ENCODE assay signal across 10 cellular contexts in genomic region chr11:134254433-134254832, GRCh38. TPM values are rescaled to one million over a fixed set of nuclear protein-coding genes. Genes with fewer than 3 reads are reported as not detected.
A peak's percentile ranks its signal among the peaks of the same experiment; 100 is the strongest.
DNase-seq lines count a peak whose midpoint lies in the region; ATAC-seq and TF ChIP-seq lines count a peak whose summit lies in the region.
"Had no signal": no experiment of that assay in that cellular context is flagged by ENCODE, and none has a peak within 500 bp of the region (broad histone marks: within the 10 kb centered on the region; RNA-seq: fewer than 3 reads in every experiment).

No MANE protein-coding gene starts in this region.

- peak overlapping the region; percentile 94 for H3K4me3 Mint-ChIP-seq in activated naive CD4-positive, alpha-beta T cell treated with anti-CD3 and anti-CD28 coated beads, Interleukin-2, amount 10 ng/mL, durations not matched to agents 7 days and 5 days
- H3K4me3 Mint-ChIP-seq in activated naive CD8-positive, alpha-beta T cell treated with anti-CD3 and anti-CD28 coated beads for 36 hours, result peak overlapping the region; percentile 85

- H3K27me3 Mint-ChIP-seq in activated naive CD4-positive, alpha-beta T cell treated with anti-CD3 and anti-CD28 coated beads, Interleukin-2, amount 10 ng/mL, durations not matched to agents 7 days and 5 days, result no peaks in the 10 kb centered on the region
- H3K27me3 Mint-ChIP-seq in activated naive CD8-positive, alpha-beta T cell treated with anti-CD3 and anti-CD28 coated beads for 36 hours, result no peaks in the 10 kb centered on the region

- no peak overlapping the region for H3K27ac Mint-ChIP-seq in activated naive CD4-positive, alpha-beta T cell treated with anti-CD3 and anti-CD28 coated beads, Interleukin-2, amount 10 ng/mL, durations not matched to agents 7 days and 5 days
- H3K27ac Mint-ChIP-seq in activated naive CD8-positive, alpha-beta T cell treated with anti-CD3 and anti-CD28 coated beads for 36 hours, result peak overlapping the region; percentile 70

- H3K27me3 ChIP-seq in left lung, result no peaks in the 10 kb centered on the region
- no peaks in the 10 kb centered on the region for H3K27me3 ChIP-seq in tibial nerve

- intact Hi-C loops in left lung (cut with DNase I), result no loop called here

- peaks cover 19% of the 10 kb centered on the region for H3K36me3 Mint-ChIP-seq in activated naive CD4-positive, alpha-beta T cell treated with anti-CD3 and anti-CD28 coated beads, Interleukin-2, amount 10 ng/mL, durations not matched to agents 7 days and 5 days
- H3K36me3 Mint-ChIP-seq in activated naive CD8-positive, alpha-beta T cell treated with anti-CD3 and anti-CD28 coated beads for 36 hours, result peaks cover 10% of the 10 kb centered on the region

- ATAC-seq in left lung, result no peak

- TF ChIP-seq EP300 in tibial nerve (IDR thresholded peaks at IDR 0.05), result no peak

- H3K4me3 ChIP-seq in left lung (peak overlapping the region; percentile 90 to 91), tibial nerve (peak overlapping the region in 3 of 4 donors; percentile 59 to 87 (median 84))

- peaks cover 0 to 31% of the 10 kb centered on the region in 2 donors for H3K36me3 ChIP-seq in left lung
- peaks cover 0 to 52% (median 11%) of the 10 kb centered on the region in 3 donors for H3K36me3 ChIP-seq in tibial nerve

- TF ChIP-seq CTCF in left lung (IDR thresholded peaks at IDR 0.05) (no peak), tibial nerve (IDR thresholded peaks at IDR 0.05) (no peak)

- H3K27ac ChIP-seq in left lung, result no peak overlapping the region
- H3K27ac ChIP-seq in tibial nerve, result peak overlapping the region in 1 of 4 donors; percentile 83

- no peaks in the 10 kb centered on the region for H3K9me3 Mint-ChIP-seq in activated naive CD4-positive, alpha-beta T cell treated with anti-CD3 and anti-CD28 coated beads, Interleukin-2, amount 10 ng/mL, durations not matched to agents 7 days and 5 days
- no peaks in the 10 kb centered on the region for H3K9me3 Mint-ChIP-seq in activated naive CD8-positive, alpha-beta T cell treated with anti-CD3 and anti-CD28 coated beads for 36 hours

- TF ChIP-seq POLR2A in tibial nerve (IDR thresholded peaks at IDR 0.05), result no peak

- H3K4me1 ChIP-seq in left lung (peaks cover 18 to 49% of the 10 kb centered on the region in 2 donors), tibial nerve (peaks cover 0 to 36% (median 18%) of the 10 kb centered on the region in 4 donors)

- 61 to 64% methylated on average over 3 of the region's 3 CpGs for WGBS in tibial nerve, 2 donors

- CTCF ChIA-PET in activated naive CD4-positive, alpha-beta T cell treated with anti-CD3 and anti-CD28 coated beads, Interleukin-2, amount 10 ng/mL, durations not matched to agents 7 days and 5 days (lab: Charles Lee), result interaction anchor here (1.0 to 1.3 kb wide), 3 partner anchors 7 to 22 kb away, joined by 3 to 6 read pairs (median 4); partner anchors contain the start of gene GLB1L3

- no peak for DNase-seq in activated naive CD4-positive, alpha-beta T cell treated with anti-CD3 and anti-CD28 coated beads, Interleukin-2, amount 10 ng/mL, durations not matched to agents 7 days and 5 days
- DNase-seq in activated naive CD4-positive, alpha-beta T cell treated with Interleukin-2 at 50 U/mL for 16 hours, result no peak
- DNase-seq in activated naive CD8-positive, alpha-beta T cell treated with anti-CD3 and anti-CD28 coated beads for 36 hours, result no peak
- DNase-seq in left lung (no peak), tibial nerve (ENCODE audit: low spot score in 2 of 2) (no peak), NCI-H446 (lab: John Stamatoyannopoulos, UW) (no peak), C1 segment of cervical spinal cord (lab: John Stamatoyannopoulos, UW) (no peak)
- DNase-seq in activated CD8-positive, alpha-beta memory T cell treated with anti-CD3 and anti-CD28 coated beads, Interleukin-2, amount 50 U/mL, for 48 hours, result no peak
- DNase-seq: NCI-H2171 treated with DMSO at 0.1 percent for 48 hours had no signal

- H3K4me1 Mint-ChIP-seq in activated naive CD4-positive, alpha-beta T cell treated with anti-CD3 and anti-CD28 coated beads, Interleukin-2, amount 10 ng/mL, durations not matched to agents 7 days and 5 days, result peaks cover 38% of the 10 kb centered on the region
- peaks cover 28% of the 10 kb centered on the region for H3K4me1 Mint-ChIP-seq in activated naive CD8-positive, alpha-beta T cell treated with anti-CD3 and anti-CD28 coated beads for 36 hours

- H3K9me3 ChIP-seq in left lung (no peaks in the 10 kb centered on the region), tibial nerve (no peaks in the 10 kb centered on the region)

RNA-seq across cellular contexts. Expression of gene ACAD8, which starts 1.1 kb away (rescaled TPM):
- 10 to 100 TPM; 20.9 to 21.1 TPM for total RNA-seq in activated naive CD8-positive, alpha-beta T cell treated with anti-CD3 and anti-CD28 coated beads for 36 hours
- total RNA-seq in left lung, result 10 to 100 TPM; 31.5 to 48.8 TPM
- total RNA-seq in tibial nerve, result 10 to 100 TPM; 26.0 to 35.1 (median 30.1) TPM

RNA-seq across cellular contexts. Expression of gene THYN1, which starts 1.3 kb away (rescaled TPM):
- total RNA-seq in activated naive CD8-positive, alpha-beta T cell treated with anti-CD3 and anti-CD28 coated beads for 36 hours, result 10 to 100 TPM; 79.5 to 79.8 TPM
- 10 to 100 TPM; 32.5 to 34.7 TPM for total RNA-seq in left lung
- total RNA-seq in tibial nerve, result 10 to 100 TPM; 46.0 to 65.7 (median 53.3) TPM

RNA-seq across cellular contexts. Expression of gene GLB1L3, which starts 21.7 kb away (rescaled TPM):
- 10 to 100 TPM in 1 of 2 experiments, 1 to 10 TPM in 1; 9.8 to 10.9 TPM for total RNA-seq in activated naive CD8-positive, alpha-beta T cell treated with anti-CD3 and anti-CD28 coated beads for 36 hours
- under 1 TPM; 0.12 to 0.29 TPM for total RNA-seq in left lung
- not detected for total RNA-seq in tibial nerve
- total RNA-seq: omental fat pad had no signal

RNA-seq across cellular contexts. Expression of gene VPS26B, which starts 30.0 kb away (rescaled TPM):
- 10 to 100 TPM; 28.8 to 30.3 TPM for total RNA-seq in activated naive CD8-positive, alpha-beta T cell treated with anti-CD3 and anti-CD28 coated beads for 36 hours
- total RNA-seq in left lung (10 to 100 TPM; 42.5 to 45.2 TPM), tibial nerve (10 to 100 TPM; 32.7 to 35.9 (median 33.3) TPM)

RNA-seq across cellular contexts. Expression of gene NCAPD3, which starts 30.7 kb away (rescaled TPM):
- total RNA-seq in activated naive CD8-positive, alpha-beta T cell treated with anti-CD3 and anti-CD28 coated beads for 36 hours, result 10 to 100 TPM; 93.4 to 96.7 TPM
- total RNA-seq in left lung (10 to 100 TPM; 16.4 to 24.4 TPM), tibial nerve (10 to 100 TPM in 2 of 4 donors, 1 to 10 TPM in 2; 8.2 to 14.7 (median 10.3) TPM)

Comparison
In these comparisons a context has a peak if more than half of its experiments do, and no peak if none do; other contexts are left out.
1. RNA of gene GLB1L3, which starts 21.7 kb away (total RNA-seq): 9.8 to 10.9 TPM in activated naive CD8-positive, alpha-beta T cell treated with anti-CD3 and anti-CD28 coated beads for 36 hours; 0.12 to 0.29 TPM in left lung and not detected in tibial nerve; every median in the first group is over 4 times any median in the second.